In the genomic region with DNA sequence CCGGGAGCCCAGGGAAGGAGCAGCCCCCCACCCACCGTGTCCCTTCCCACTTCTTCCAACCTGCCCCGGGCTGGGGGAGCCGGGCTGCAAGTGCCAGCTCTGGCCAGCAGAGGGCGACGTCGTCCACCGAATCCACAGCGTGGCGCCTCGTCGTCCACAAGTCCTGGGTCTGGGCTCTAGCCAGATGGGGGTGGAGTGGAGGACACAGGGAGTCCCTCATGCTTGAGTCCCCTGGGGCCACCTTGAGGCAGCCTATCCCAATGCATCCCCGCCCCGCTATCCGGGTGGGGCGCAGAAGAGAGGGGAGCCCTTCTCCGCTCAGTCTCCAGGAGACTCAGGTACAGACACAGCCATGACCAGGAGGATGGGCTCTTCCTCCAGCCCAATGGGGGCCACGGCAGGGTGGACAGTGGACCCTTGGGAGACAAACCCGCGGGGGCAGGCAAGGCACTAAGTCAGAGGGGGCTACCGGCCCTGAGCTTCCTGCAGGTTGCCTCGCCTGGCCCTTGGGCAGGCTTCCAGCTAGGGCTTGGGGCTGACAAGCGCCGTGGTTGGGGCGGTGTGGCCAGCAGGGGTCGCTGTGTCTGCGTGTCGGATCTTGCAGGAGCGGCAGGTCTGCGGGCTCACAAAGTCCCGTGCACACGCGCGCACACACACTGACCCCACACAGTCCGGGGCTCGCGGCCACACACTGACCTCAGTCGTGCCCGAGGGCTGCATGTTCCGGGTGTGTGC, we compare ENCODE assay signal across 8 cellular contexts. TPM values are rescaled to one million over a fixed set of nuclear protein-coding genes. Genes with fewer than 3 reads are reported as not detected.
DNase-seq lines count a peak whose midpoint lies in the region; ATAC-seq and TF ChIP-seq lines count a peak whose summit lies in the region.

No MANE protein-coding gene starts in this region.

- H3K79me1 ChIP-seq in mesenchymal stem cell (replicated peaks; ENCODE audit: low read length, poor library complexity, severe bottlenecking): no peaks in the 10 kb centered on the region

- H3K9ac ChIP-seq in mesenchymal stem cell (ENCODE audit: low read length): peak overlapping the region; percentile 58

- CTCF ChIA-PET in AG04449 (lab: Yijun Ruan, JAX): interaction anchor here (0.6 to 26.8 kb wide), 54 partner anchors 8 to 669 kb away, joined by 3 to 1042 read pairs (median 6); a partner anchor contains a TSS

- peak overlapping the region; percentile 79 for H3K4me2 ChIP-seq in mesenchymal stem cell (ENCODE audit: low read length, poor library complexity, severe bottlenecking)

- peak overlapping the region; percentile 74 for H2BK15ac ChIP-seq in mesenchymal stem cell (ENCODE audit: low read depth, poor library complexity, severe bottlenecking)

- DNase-seq in AG04449 (ENCODE audit: low read depth, low spot score) (no peak), NCI-H748 treated with DMSO at 0.1 percent for 48 hours (lab: John Stamatoyannopoulos, UW) (peak; percentile 59), mesenchymal stem cell (peak; percentile 84)
- DNase-seq in activated CD8-positive, alpha-beta memory T cell treated with anti-CD3 and anti-CD28 coated beads for 1 hour (ENCODE audit: extremely low read depth in 1 of 2, low read depth in 1 of 2): peak; percentile 82 to 89
- peak; percentile 75 to 85 (median 78) for DNase-seq in effector memory CD4-positive, alpha-beta T cell
- peak; percentile 85 to 96 (median 95) for DNase-seq in stimulated activated CD4-positive, alpha-beta T cell treated with anti-CD3 and anti-CD28 coated beads, TNF-alpha, amount 100 ng/mL, for 48 hours (ENCODE audit: low read depth in 3 of 3)

- no peak overlapping the region for H2BK120ac ChIP-seq in mesenchymal stem cell (ENCODE audit: low read depth, low read length)

- H3K14ac ChIP-seq in mesenchymal stem cell (ENCODE audit: low read length in 2 of 2): no peak overlapping the region

- peak overlapping the region; percentile 56 for H3K4me3 ChIP-seq in AG04449 (ENCODE audit: low read depth, low read length)
- peak overlapping the region; percentile 58 for H3K4me3 ChIP-seq in effector memory CD4-positive, alpha-beta T cell (ENCODE audit: insufficient read depth, low read depth, low read length, poor library complexity, severe bottlenecking)
- peak overlapping the region in 1 of 2 experiments; percentile 76 for H3K4me3 ChIP-seq in mesenchymal stem cell (ENCODE audit: insufficient read depth in 1 of 2, low read depth in 1 of 2, low read length in 2 of 2)

- 1% methylated on average over 38 of the region's 40 CpGs for WGBS in mesenchymal stem cell

- H4K8ac ChIP-seq in mesenchymal stem cell (ENCODE audit: low read length): peak overlapping the region; percentile 59

- H3K36me3 ChIP-seq in effector memory CD4-positive, alpha-beta T cell (ENCODE audit: control insufficient read depth, insufficient read depth, low read length): no peaks in the 10 kb centered on the region
- no peaks in the 10 kb centered on the region for H3K36me3 ChIP-seq in mesenchymal stem cell (ENCODE audit: control insufficient read depth in 1 of 2, insufficient read depth in 2 of 2, low read depth in 1 of 2, low read length in 2 of 2)

- peak overlapping the region; percentile 64 for H4K91ac ChIP-seq in mesenchymal stem cell (ENCODE audit: low read length)

- H3K9me3 ChIP-seq in effector memory CD4-positive, alpha-beta T cell (ENCODE audit: control insufficient read depth, low read length): no peaks in the 10 kb centered on the region
- no peaks in the 10 kb centered on the region for H3K9me3 ChIP-seq in mesenchymal stem cell (ENCODE audit: control insufficient read depth, low read length)

- no peak overlapping the region for H2AK5ac ChIP-seq in mesenchymal stem cell (ENCODE audit: low read length, severe bottlenecking)

- POLR2A ChIA-PET in AG04449 (lab: Yijun Ruan, JAX): interaction anchor here (0.7 kb wide), 2 partner anchors 103 to 200 kb away, joined by 4 to 5 read pairs; a partner anchor contains a TSS

- ATAC-seq in GM18907 (IDR thresholded peaks at IDR 0.05; ENCODE audit: unreplicated experiment) (peak; percentile 65), HG03558 (IDR thresholded peaks at IDR 0.05; ENCODE audit: extremely low read depth, unreplicated experiment) (peak; percentile 49)

- H3K27me3 ChIP-seq in effector memory CD4-positive, alpha-beta T cell (replicated peaks; ENCODE audit: control insufficient read depth, insufficient read depth, low read length, poor library complexity, severe bottlenecking): peaks cover 15% of the 10 kb centered on the region
- peaks cover 69 to 77% of the 10 kb centered on the region in 2 experiments for H3K27me3 ChIP-seq in mesenchymal stem cell (ENCODE audit: control insufficient read depth in 1 of 2, insufficient read depth in 1 of 2, low read length in 2 of 2)

- peak overlapping the region; percentile 90 for H2AFZ ChIP-seq in mesenchymal stem cell (ENCODE audit: low read depth, low read length)

- H3K4me1 ChIP-seq in effector memory CD4-positive, alpha-beta T cell (ENCODE audit: control insufficient read depth, insufficient read depth, low read length, poor library complexity, severe bottlenecking): peaks cover 8% of the 10 kb centered on the region
- H3K4me1 ChIP-seq in mesenchymal stem cell (ENCODE audit: control insufficient read depth, insufficient read depth, low read depth, low read length): peaks cover 23% of the 10 kb centered on the region

- H2BK5ac ChIP-seq in mesenchymal stem cell (ENCODE audit: low read depth, low read length, poor library complexity, severe bottlenecking): no peak overlapping the region

- no peak overlapping the region for H3K27ac ChIP-seq in effector memory CD4-positive, alpha-beta T cell (ENCODE audit: insufficient read depth, low read length, poor library complexity, severe bottlenecking)
- H3K27ac ChIP-seq in mesenchymal stem cell (ENCODE audit: low read length, poor library complexity, severe bottlenecking): no peak overlapping the region

- TF ChIP-seq CTCF in AG04449 (IDR thresholded peaks at IDR 0.05; ENCODE audit: insufficient read depth, low read length, missing control alignments): peak; percentile 96

- H3K23ac ChIP-seq in mesenchymal stem cell (ENCODE audit: low read length in 2 of 2): no peak overlapping the region

- H3K4ac ChIP-seq in mesenchymal stem cell (ENCODE audit: low read depth in 1 of 2, low read length in 2 of 2): peak overlapping the region in 1 of 2 experiments; percentile 1

- H3K18ac ChIP-seq in mesenchymal stem cell (ENCODE audit: low read depth in 1 of 2, low read length in 2 of 2): peak overlapping the region in 1 of 2 experiments; percentile 85

- peak overlapping the region; percentile 38 to 60 for H2BK12ac ChIP-seq in mesenchymal stem cell (ENCODE audit: low read length in 2 of 2)

RNA-seq across cellular contexts. Expression of a gene that starts 5.5 kb away (rescaled TPM):
- 0.03 TPM for polyA plus RNA-seq in mesenchymal stem cell (2013, experiment 1 of 2)
- polyA plus RNA-seq in mesenchymal stem cell (2013, experiment 2 of 2): not detected

RNA-seq across cellular contexts. Expression of a gene that starts 5.5 kb away (rescaled TPM):
- polyA plus RNA-seq in mesenchymal stem cell (2013, experiment 1 of 2): not detected
- not detected for polyA plus RNA-seq in mesenchymal stem cell (2013, experiment 2 of 2)

RNA-seq across cellular contexts. Expression of a gene that starts 16.7 kb away (rescaled TPM):
- not detected for polyA plus RNA-seq in mesenchymal stem cell (2013, experiment 1 of 2)
- polyA plus RNA-seq in mesenchymal stem cell (2013, experiment 2 of 2): not detected

RNA-seq across cellular contexts. Expression of a gene that starts 58.1 kb away (rescaled TPM):
- polyA plus RNA-seq in mesenchymal stem cell (2013, experiment 1 of 2): 12.0 TPM
- polyA plus RNA-seq in mesenchymal stem cell (2013, experiment 2 of 2): 13.2 TPM
